Comparison of ENCODE assay signal across 19 cellular contexts in genomic region chr15:71261934-71262333, GRCh38.
DNase-seq lines count a peak whose midpoint lies in the region; ATAC-seq and TF ChIP-seq lines count a peak whose summit lies in the region.
"Had no signal": no experiment of that assay in that cellular context is flagged by ENCODE, and none has a peak within 500 bp of the region (broad histone marks: within the 10 kb centered on the region; RNA-seq: fewer than 3 reads in every experiment).

No MANE protein-coding gene starts in this region.

- no peak overlapping the region; the same call in 1 of the 2 replicates for H3K4me2 ChIP-seq in SK-N-SH
- H3K4me2 ChIP-seq: A549 had no signal

- H3K4me1 ChIP-seq in SK-N-SH (ENCODE audit: control insufficient read depth in 1 of 2, insufficient read depth in 2 of 2, low read depth in 1 of 2, low read length in 1 of 2) (peaks cover 11 to 26% of the 10 kb centered on the region in 2 experiments; a peak in 3 of 4 replicates), psoas muscle (no peaks in the 10 kb centered on the region)
- H3K4me1 ChIP-seq: A549, SJSA1 had no signal

- H3K4me3 ChIP-seq in AG09309 (ENCODE audit: control insufficient read depth, low read depth, low read length) (no peak overlapping the region), HFF-Myc (replicated peaks; ENCODE audit: low read depth, low read length) (no peak overlapping the region), SK-N-SH (ENCODE audit: low read depth in 2 of 2, low read length in 1 of 2) (no peak overlapping the region), psoas muscle (no peak overlapping the region)
- H3K4me3 ChIP-seq: A549, GM23248, K562, SJSA1 had no signal

- H3K27me3 ChIP-seq in SK-N-SH (ENCODE audit: insufficient read depth) (no peaks in the 10 kb centered on the region), psoas muscle (ENCODE audit: insufficient read depth in 3 of 3, low read length in 2 of 3) (no peaks in the 10 kb centered on the region)
- H3K27me3 ChIP-seq: SJSA1 had no signal

- H4K20me1 ChIP-seq in SK-N-SH (ENCODE audit: insufficient read depth), result no peaks in the 10 kb centered on the region

- POLR2A ChIA-PET in SK-N-SH (lab: Yijun Ruan, JAX), result no interaction called here

- H3K36me3 ChIP-seq in SK-N-SH (replicated peaks in 1 of 2; ENCODE audit: control insufficient read depth in 1 of 2, insufficient read depth in 2 of 2, low read length in 1 of 2), result peaks cover 0 to 40% of the 10 kb centered on the region in 2 experiments
- no peaks in the 10 kb centered on the region for H3K36me3 ChIP-seq in psoas muscle (ENCODE audit: insufficient read depth in 1 of 2, low read depth in 1 of 2)

- intact Hi-C loops in psoas muscle (cut with DNase I), result no loop called here

- WGBS in SK-N-SH (ENCODE audit: low lambda C conversion rate), result 31% methylated on average over 7 of the region's 7 CpGs
- 54 to 64% (median 57%) methylated on average over 7 of the region's 7 CpGs for WGBS in psoas muscle, 3 donors

- H3K9me2 ChIP-seq in SK-N-SH, result no peaks in the 10 kb centered on the region

- no peak for TF ChIP-seq RAD21 in SK-N-SH (IDR thresholded peaks at IDR 0.05; ENCODE audit: low read length)

- ATAC-seq in psoas muscle (no peak), GM19397 (IDR thresholded peaks at IDR 0.05; ENCODE audit: unreplicated experiment) (no peak)
- ATAC-seq: A549, K562, PC-3 had no signal

- no peaks in the 10 kb centered on the region for H3K79me2 ChIP-seq in SK-N-SH (ENCODE audit: insufficient read depth)

- no peak overlapping the region for H2AFZ ChIP-seq in SK-N-SH (ENCODE audit: low read depth)
- H2AFZ ChIP-seq: GM23248 had no signal

- peak overlapping the region; percentile 75 to 82; a peak in 3 of 4 replicates for H3K27ac ChIP-seq in SK-N-SH (ENCODE audit: low read depth in 2 of 2, low read length in 1 of 2)
- H3K27ac ChIP-seq in psoas muscle, result no peak overlapping the region
- H3K27ac ChIP-seq: GM23248, SJSA1 had no signal

- no peaks in the 10 kb centered on the region for H3K9me3 ChIP-seq in SK-N-SH
- no peaks in the 10 kb centered on the region for H3K9me3 ChIP-seq in psoas muscle
- H3K9me3 ChIP-seq: SJSA1 had no signal

- H3K9ac ChIP-seq in SK-N-SH, result no peak overlapping the region
- H3K9ac ChIP-seq: GM23248 had no signal

- peak in 1 of 2 experiments; percentile 66; a peak in 2 of 4 replicates for TF ChIP-seq EP300 in SK-N-SH (IDR thresholded peaks at IDR 0.05; ENCODE audit: borderline replicate concordance in 1 of 2, low read depth in 1 of 2, low read length in 1 of 2)

- CTCF ChIA-PET in SK-N-SH (lab: Yijun Ruan, JAX), result interaction anchor here (0.8 kb wide), 1 partner anchor 147 kb away, joined by 3 read pairs; the partner anchor contains the start of gene THSD4

- TF ChIP-seq CTCF in AG09309 (IDR thresholded peaks at IDR 0.05; ENCODE audit: control insufficient read depth, insufficient read depth, low read depth, low read length, missing control alignments), result no peak
- TF ChIP-seq CTCF in HFF-Myc (IDR thresholded peaks at IDR 0.05; ENCODE audit: low read depth, low read length, missing control alignments), result no peak
- no peak for TF ChIP-seq CTCF in SK-N-SH (IDR thresholded peaks at IDR 0.05)
- no peak for TF ChIP-seq CTCF in psoas muscle (IDR thresholded peaks at IDR 0.05)

- DNase-seq in AG09309 (ENCODE audit: low read depth) (peak; percentile 27), HFF-Myc (ENCODE audit: extremely low read depth, low read depth) (peak; percentile 71), SK-N-SH (peak; percentile 33), left kidney (ENCODE audit: low read depth, low spot score) (peak; percentile 60), psoas muscle (no peak), AG08395 (ENCODE audit: low spot score) (no peak), HUDEP-2 (lab: John Stamatoyannopoulos, UW; ENCODE audit: unreplicated experiment in 76 of 76) (no peak)
- DNase-seq: Calu3; CD4-positive, alpha-beta memory T cell; DMS79 treated with DMSO at 0.1 percent for 48 hours; GM23248; NCI-H187; NCI-H226; NCI-H69; PC-3 had no signal

- peaks cover 3% of the 10 kb centered on the region for H3F3A ChIP-seq in SK-N-SH (replicated peaks; ENCODE audit: insufficient read depth)

TF ChIP-seq in SK-N-SH, 30 proteins besides CTCF, POLR2A, EP300 and RAD21:
- TF ChIP-seq TCF12 (IDR thresholded peaks at IDR 0.05) (peak; percentile 40; the same call in 1 of the 2 replicates), NRF1 (IDR thresholded peaks at IDR 0.05; ENCODE audit: low read depth, low read length) (no peak), POLR2AphosphoS5 (IDR thresholded peaks at IDR 0.05; ENCODE audit: low read depth, low read length) (no peak), TEAD4 (IDR thresholded peaks at IDR 0.05; ENCODE audit: borderline replicate concordance, insufficient read depth) (no peak), GABPA (IDR thresholded peaks at IDR 0.05; ENCODE audit: low read depth) (no peak), RCOR1 (IDR thresholded peaks at IDR 0.05; ENCODE audit: low read length) (peak; percentile 77; the same call in 1 of the 2 replicates)

Comparison
In these comparisons a context has a peak if more than half of its experiments do, and no peak if none do; other contexts are left out.
1. DNase-seq: peak in AG09309 (single experiment), HFF-Myc (single experiment), SK-N-SH (single experiment) and left kidney (single experiment); none in psoas muscle (0 of 2), AG08395 (single experiment) and HUDEP-2 (0 of 76).